In genomic region chr14:77133718-77134338, GRCh38 we compare ENCODE assay signal across 1 cellular context.
TF ChIP-seq lines count a peak whose summit lies in the region.

No MANE protein-coding gene starts in this region.

TF ChIP-seq in SK-N-SH treated with all-trans-retinoic acid at 6 μM for 48 hours, 23 proteins besides CTCF, POLR2A, EP300 and RAD21 (continued from another document):
- no peak for TF ChIP-seq CSDC2 (CRISPR knock-in tag; IDR thresholded peaks at IDR 0.05)
- TF ChIP-seq GLIS3 (CRISPR knock-in tag; IDR thresholded peaks at IDR 0.05), result no peak
- TF ChIP-seq TCF4 (CRISPR knock-in tag; IDR thresholded peaks at IDR 0.05; ENCODE audit: borderline replicate concordance), result no peak
- TF ChIP-seq ARNTL (CRISPR knock-in tag; IDR thresholded peaks at IDR 0.05; ENCODE audit: borderline replicate concordance, low read depth), result no peak
- no peak for TF ChIP-seq PATZ1 (CRISPR knock-in tag; IDR thresholded peaks at IDR 0.05; ENCODE audit: borderline replicate concordance)
- TF ChIP-seq RARB (CRISPR knock-in tag; IDR thresholded peaks at IDR 0.05), result no peak
- TF ChIP-seq SNAI2 (CRISPR knock-in tag; IDR thresholded peaks at IDR 0.05), result no peak
TF ChIP-seq in SK-N-SH treated with all-trans-retinoic acid at 6 μM for 48 hours: peak in this region for 0.
